In genomic region chr18:269480-270090, GRCh38 we compare ENCODE assay signal across 9 cellular contexts. TPM values are rescaled to one million over a fixed set of nuclear protein-coding genes. Genes with fewer than 3 reads are reported as not detected.
DNase-seq lines count a peak whose midpoint lies in the region; ATAC-seq and TF ChIP-seq lines count a peak whose summit lies in the region.
"Had no signal": no experiment of that assay in that cellular context is flagged by ENCODE, and none has a peak within 500 bp of the region (broad histone marks: within the 10 kb centered on the region; RNA-seq: fewer than 3 reads in every experiment).

No MANE protein-coding gene starts in this region.

- no peaks in the 10 kb centered on the region for H3K9me3 Mint-ChIP-seq in CD8-positive, alpha-beta T cell
- no peaks in the 10 kb centered on the region for H3K9me3 Mint-ChIP-seq in activated CD8-positive, alpha-beta T cell treated with anti-CD3 and anti-CD28 coated beads for 36 hours

- TF ChIP-seq POLR2A in right lobe of liver (IDR thresholded peaks at IDR 0.05) (no peak), gastrocnemius medialis (IDR thresholded peaks at IDR 0.05) (no peak)

- POLR2A ChIA-PET in CD8-positive, alpha-beta T cell (lab: Charles Lee), result no interaction called here
- POLR2A ChIA-PET in HEK293 (lab: Yijun Ruan, JAX), result no interaction called here
- POLR2A ChIA-PET in activated CD8-positive, alpha-beta T cell treated with anti-CD3 and anti-CD28 coated beads for 36 hours (lab: Charles Lee), result interaction anchor here (0.6 to 2.5 kb wide), 2 partner anchors 98 to 112 kb away, joined by 3 to 10 read pairs; partner anchors contain the start of gene USP14

- no peaks in the 10 kb centered on the region for H3K27me3 ChIP-seq in CD8-positive, alpha-beta T cell (ENCODE audit: insufficient read depth, low read length)
- H3K27me3 ChIP-seq in right lobe of liver (no peaks in the 10 kb centered on the region), gastrocnemius medialis (no peaks in the 10 kb centered on the region)
- no peaks in the 10 kb centered on the region for H3K27me3 ChIP-seq in effector memory CD4-positive, alpha-beta T cell (replicated peaks; ENCODE audit: control insufficient read depth, insufficient read depth, low read length, poor library complexity, severe bottlenecking)

- H3K9me3 ChIP-seq in CD8-positive, alpha-beta T cell (ENCODE audit: low read length), result no peaks in the 10 kb centered on the region
- H3K9me3 ChIP-seq in HEK293 (ENCODE audit: control insufficient read depth, insufficient read depth, low read depth, low read length) (no peaks in the 10 kb centered on the region; the same call in 1 of the 2 replicates), right lobe of liver (peaks cover 0 to 1% (median 0%) of the 10 kb centered on the region in 4 donors), gastrocnemius medialis (no peaks in the 10 kb centered on the region)
- H3K9me3 ChIP-seq in effector memory CD4-positive, alpha-beta T cell (ENCODE audit: control insufficient read depth, low read length), result no peaks in the 10 kb centered on the region
- H3K9me3 ChIP-seq: SK-N-SH had no signal

- intact Hi-C loops in CD8-positive, alpha-beta T cell (cut with DNase I, micrococcal nuclease), result loop anchor here (2.0 to 10.0 kb wide), 6 partner anchors 157 to 545 kb away; partner anchors contain the start of genes ENOSF1 (in 2 of the 2), YES1 (in 2 of the 2) and CLUL1 (in 1 of the 2)
- intact Hi-C loops in activated CD8-positive, alpha-beta T cell treated with anti-CD3 and anti-CD28 coated beads for 36 hours (cut with micrococcal nuclease), result loop anchor here (10.0 kb wide), 2 partner anchors 345 to 555 kb away; no protein-coding TSS in a partner anchor
- intact Hi-C loops in right lobe of liver (cut with DNase I), result no loop called here
- intact Hi-C loops in gastrocnemius medialis (cut with DNase I; ENCODE audit: low total_unique reads), result loop anchor here (5.0 kb wide), 1 partner anchor 543 kb away; the partner anchor contains the start of gene YES1

- H3K27ac ChIP-seq in CD8-positive, alpha-beta T cell (ENCODE audit: low read depth, low read length), result no peak overlapping the region
- H3K27ac ChIP-seq in HEK293 (ENCODE audit: extremely low read depth, low read depth, low read length), result no peak overlapping the region
- H3K27ac ChIP-seq in right lobe of liver, result peak overlapping the region in 2 of 3 donors; percentile 70 to 79
- H3K27ac ChIP-seq in gastrocnemius medialis, result no peak overlapping the region
- no peak overlapping the region for H3K27ac ChIP-seq in effector memory CD4-positive, alpha-beta T cell (ENCODE audit: insufficient read depth, low read length, poor library complexity, severe bottlenecking)

- peak overlapping the region; percentile 53 for H3K4me3 Mint-ChIP-seq in CD8-positive, alpha-beta T cell
- peak overlapping the region; percentile 99 for H3K4me3 Mint-ChIP-seq in activated CD8-positive, alpha-beta T cell treated with anti-CD3 and anti-CD28 coated beads for 36 hours

- ATAC-seq in CD8-positive, alpha-beta T cell, result no peak
- ATAC-seq in activated CD8-positive, alpha-beta T cell treated with anti-CD3 and anti-CD28 coated beads for 36 hours, result no peak
- peak in 1 of 4 donors; percentile 20 for ATAC-seq in right lobe of liver
- ATAC-seq in HG03439 (IDR thresholded peaks at IDR 0.05; ENCODE audit: unreplicated experiment), result no peak
- ATAC-seq in gastrocnemius medialis, result no peak

- no peak overlapping the region for H3K27ac Mint-ChIP-seq in CD8-positive, alpha-beta T cell
- H3K27ac Mint-ChIP-seq in activated CD8-positive, alpha-beta T cell treated with anti-CD3 and anti-CD28 coated beads for 36 hours, result peak overlapping the region; percentile 0

- H3K4me1 ChIP-seq in CD8-positive, alpha-beta T cell (ENCODE audit: insufficient read depth, low read length), result peaks cover 12% of the 10 kb centered on the region
- no peaks in the 10 kb centered on the region for H3K4me1 ChIP-seq in HEK293 (ENCODE audit: control insufficient read depth, insufficient read depth, low read length)
- peaks cover 0 to 18% (median 0%) of the 10 kb centered on the region in 4 donors for H3K4me1 ChIP-seq in right lobe of liver
- peaks cover 16 to 26% of the 10 kb centered on the region in 2 donors for H3K4me1 ChIP-seq in gastrocnemius medialis
- H3K4me1 ChIP-seq in effector memory CD4-positive, alpha-beta T cell (ENCODE audit: control insufficient read depth, insufficient read depth, low read length, poor library complexity, severe bottlenecking), result no peaks in the 10 kb centered on the region

- no peak overlapping the region for H3K4me3 ChIP-seq in CD8-positive, alpha-beta T cell (ENCODE audit: low read depth, low read length)
- H3K4me3 ChIP-seq in HEK293 (ENCODE audit: low read depth, low read length) (no peak overlapping the region), right lobe of liver (peak overlapping the region; percentile 80 to 95 (median 92)), gastrocnemius medialis (peak overlapping the region in 1 of 4 donors; percentile 96)
- H3K4me3 ChIP-seq in effector memory CD4-positive, alpha-beta T cell (ENCODE audit: insufficient read depth, low read depth, low read length, poor library complexity, severe bottlenecking), result no peak overlapping the region

- CTCF ChIA-PET in CD8-positive, alpha-beta T cell (lab: Charles Lee), result interaction anchor here (0.6 kb wide), 1 partner anchor 514 kb away, joined by 3 read pairs; no protein-coding TSS in a partner anchor
- CTCF ChIA-PET in HEK293 (lab: Yijun Ruan, JAX), result interaction anchor here (0.6 to 1.0 kb wide), 2 partner anchors 27 to 343 kb away, joined by 3 read pairs; no protein-coding TSS in a partner anchor
- CTCF ChIA-PET in activated CD8-positive, alpha-beta T cell treated with anti-CD3 and anti-CD28 coated beads for 36 hours (lab: Charles Lee), result interaction anchor here (1.1 to 1.7 kb wide), 2 partner anchors 13 to 346 kb away, joined by 4 read pairs; no protein-coding TSS in a partner anchor

- peaks cover 22% of the 10 kb centered on the region for H3K36me3 Mint-ChIP-seq in CD8-positive, alpha-beta T cell
- H3K36me3 Mint-ChIP-seq in activated CD8-positive, alpha-beta T cell treated with anti-CD3 and anti-CD28 coated beads for 36 hours (ENCODE audit: low read depth), result peaks cover 24% of the 10 kb centered on the region

- no peaks in the 10 kb centered on the region for H3K27me3 Mint-ChIP-seq in CD8-positive, alpha-beta T cell (ENCODE audit: low read depth)
- H3K27me3 Mint-ChIP-seq in activated CD8-positive, alpha-beta T cell treated with anti-CD3 and anti-CD28 coated beads for 36 hours, result no peaks in the 10 kb centered on the region

- no peak for DNase-seq in CD8-positive, alpha-beta T cell
- DNase-seq in activated CD8-positive, alpha-beta T cell treated with anti-CD3 and anti-CD28 coated beads for 36 hours, result no peak
- no peak for DNase-seq in right lobe of liver
- no peak for DNase-seq in gastrocnemius medialis
- DNase-seq in effector memory CD4-positive, alpha-beta T cell, result no peak
- no peak for DNase-seq in HPDE6-E6E7 (ENCODE audit: extremely low spot score)
- DNase-seq: SK-N-SH had no signal

- 43% methylated on average over 6 of the region's 6 CpGs for WGBS in right lobe of liver (ENCODE audit: insufficient coverage, low coverage, low lambda C conversion rate, missing lambda C conversion rate)

- in situ Hi-C loops in gastrocnemius medialis (cut with MboI; ENCODE audit: low sequenced_read_pairs in 4 of 4), result loop anchor here in 2 of 4 donors (10.0 kb wide), 2 partner anchors 65 to 345 kb away; no protein-coding TSS in a partner anchor

- H3K36me3 ChIP-seq in CD8-positive, alpha-beta T cell (ENCODE audit: insufficient read depth, low read length), result no peaks in the 10 kb centered on the region
- H3K36me3 ChIP-seq in HEK293 (ENCODE audit: control insufficient read depth in 2 of 2, insufficient read depth in 1 of 2, low read length in 2 of 2) (peaks cover 4 to 6% of the 10 kb centered on the region in 2 experiments), right lobe of liver (peaks cover 0 to 7% (median 0%) of the 10 kb centered on the region in 4 donors), gastrocnemius medialis (peaks cover 0 to 3% of the 10 kb centered on the region in 2 donors)
- no peaks in the 10 kb centered on the region for H3K36me3 ChIP-seq in effector memory CD4-positive, alpha-beta T cell (ENCODE audit: control insufficient read depth, insufficient read depth, low read length)

- H3K4me1 Mint-ChIP-seq in CD8-positive, alpha-beta T cell (ENCODE audit: low read depth), result peaks cover 33% of the 10 kb centered on the region
- H3K4me1 Mint-ChIP-seq in activated CD8-positive, alpha-beta T cell treated with anti-CD3 and anti-CD28 coated beads for 36 hours (ENCODE audit: low read depth), result peaks cover 26% of the 10 kb centered on the region

- no peak for TF ChIP-seq CTCF in CD8-positive, alpha-beta T cell (IDR thresholded peaks at IDR 0.05)
- TF ChIP-seq CTCF in HEK293 (tag by site-specific recombination; IDR thresholded peaks at IDR 0.05), result no peak
- TF ChIP-seq CTCF in activated CD8-positive, alpha-beta T cell treated with anti-CD3 and anti-CD28 coated beads for 36 hours (IDR thresholded peaks at IDR 0.05), result no peak
- no peak for TF ChIP-seq CTCF in right lobe of liver (IDR thresholded peaks at IDR 0.05)
- TF ChIP-seq CTCF in gastrocnemius medialis (IDR thresholded peaks at IDR 0.05 in 4 of 5, conservative IDR thresholded peaks at IDR 0.05 in 1 of 5), result no peak

TF ChIP-seq in HEK293, 187 proteins besides CTCF, POLR2A, EP300 and RAD21:
- no peak for TF ChIP-seq KLF8 (tag by site-specific recombination; IDR thresholded peaks at IDR 0.05)
- peak; percentile 84 for TF ChIP-seq SCRT1 (tag by site-specific recombination; IDR thresholded peaks at IDR 0.05; ENCODE audit: borderline replicate concordance)
- TF ChIP-seq SCRT2 (tag by site-specific recombination; IDR thresholded peaks at IDR 0.05), result peak; percentile 66; the same call in 1 of the 2 replicates
TF ChIP-seq in HEK293: peak in this region for 2.

RNA-seq across cellular contexts. Expression of gene THOC1, which starts 1.7 kb away (rescaled TPM):
- 100 to 1,000 TPM; 114 to 128 TPM for total RNA-seq in CD8-positive, alpha-beta T cell
- 10 to 100 TPM; 66.0 to 69.5 TPM for total RNA-seq in activated CD8-positive, alpha-beta T cell treated with anti-CD3 and anti-CD28 coated beads for 36 hours
- total RNA-seq in right lobe of liver (10 to 100 TPM; 11.0 to 16.0 (median 12.6) TPM), gastrocnemius medialis (10 to 100 TPM in 3 of 4 donors, 1 to 10 TPM in 1; 6.4 to 19.4 (median 16.9) TPM)

Comparison
In these comparisons a context has a peak if more than half of its experiments do, and no peak if none do; other contexts are left out.
1. H3K27ac ChIP-seq: peak in right lobe of liver (2 of 3); none in CD8-positive, alpha-beta T cell (single experiment), HEK293 (single experiment), gastrocnemius medialis (0 of 4) and effector memory CD4-positive, alpha-beta T cell (single experiment).
2. H3K4me3 ChIP-seq: peak in right lobe of liver (3 of 3); none in CD8-positive, alpha-beta T cell (single experiment), HEK293 (single experiment) and effector memory CD4-positive, alpha-beta T cell (single experiment).
3. intact Hi-C loops: an anchor here in CD8-positive, alpha-beta T cell (2.0 to 10.0 kb wide), activated CD8-positive, alpha-beta T cell treated with anti-CD3 and anti-CD28 coated beads for 36 hours (10.0 kb wide) and gastrocnemius medialis (5.0 kb wide); none called in right lobe of liver.